16 cellular contexts compared by ENCODE assay signal in genomic region chr21:45418301-45419071, GRCh38. TPM values are rescaled to one million over a fixed set of nuclear protein-coding genes. Genes with fewer than 3 reads are reported as not detected.
DNase-seq lines count a peak whose midpoint lies in the region; ATAC-seq and TF ChIP-seq lines count a peak whose summit lies in the region.
"Had no signal": no experiment of that assay in that cellular context is flagged by ENCODE, and none has a peak within 500 bp of the region (broad histone marks: within the 10 kb centered on the region; RNA-seq: fewer than 3 reads in every experiment).

No MANE protein-coding gene starts in this region.

- peaks cover 15% of the 10 kb centered on the region for H3K79me1 ChIP-seq in mesendoderm (ENCODE audit: low read length)

- no peak overlapping the region for H2AK5ac ChIP-seq in mesendoderm (ENCODE audit: low read length)

- H3K4me1 ChIP-seq in RWPE2 (ENCODE audit: insufficient read depth, poor library complexity, severe bottlenecking) (no peaks in the 10 kb centered on the region), esophagus squamous epithelium (peaks cover 20 to 56% (median 20%) of the 10 kb centered on the region in 3 donors), mesendoderm (ENCODE audit: control insufficient read depth, low read depth, low read length) (no peaks in the 10 kb centered on the region), spleen (peaks cover 0 to 40% (median 13%) of the 10 kb centered on the region in 6 donors)
- H3K4me1 ChIP-seq: foreskin keratinocyte had no signal

- H3K36me3 ChIP-seq in RWPE2 (ENCODE audit: low read depth): no peaks in the 10 kb centered on the region
- H3K36me3 ChIP-seq in esophagus squamous epithelium: no peaks in the 10 kb centered on the region
- peaks cover 3% of the 10 kb centered on the region for H3K36me3 ChIP-seq in mesendoderm (ENCODE audit: control insufficient read depth, insufficient read depth, low read length)
- H3K36me3 ChIP-seq in spleen: no peaks in the 10 kb centered on the region

- no peak overlapping the region for H3K23ac ChIP-seq in mesendoderm (ENCODE audit: low read length)

- no peak overlapping the region for H2BK15ac ChIP-seq in mesendoderm (replicated peaks; ENCODE audit: low read depth)

- H3K9ac ChIP-seq in mesendoderm (ENCODE audit: low read length): no peak overlapping the region

- no peak overlapping the region for H3K4me3 ChIP-seq in RWPE2 (ENCODE audit: severe bottlenecking)
- H3K4me3 ChIP-seq in esophagus squamous epithelium: no peak overlapping the region
- H3K4me3 ChIP-seq in mesendoderm (ENCODE audit: low read length): no peak overlapping the region
- H3K4me3 ChIP-seq in spleen: no peak overlapping the region
- H3K4me3 ChIP-seq: GM12878 had no signal

- no peak overlapping the region for H2BK120ac ChIP-seq in mesendoderm (ENCODE audit: low read depth, low read length)

- intact Hi-C loops in esophagus squamous epithelium (cut with DNase I): no loop called here
- intact Hi-C loops in spleen (cut with DNase I; ENCODE audit: low total_unique reads): no loop called here

- WGBS in esophagus squamous epithelium, 2 donors: 86 to 89% methylated on average over 12 to 14 of the region's 34 CpGs
- WGBS in mesendoderm (ENCODE audit: extremely low coverage, insufficient coverage, low lambda C conversion rate): no CpG with 5 or more reads among the region's 34 CpGs
- WGBS in spleen, 5 donors: 75 to 79% (median 78%) methylated on average over 26 to 34 of the region's 34 CpGs

- TF ChIP-seq POLR2A in esophagus squamous epithelium (IDR thresholded peaks at IDR 0.05) (no peak), spleen (IDR thresholded peaks at IDR 0.05) (no peak)

- no peak overlapping the region for H4K8ac ChIP-seq in mesendoderm (ENCODE audit: low read depth, low read length)

- no peak overlapping the region for H2BK5ac ChIP-seq in mesendoderm (ENCODE audit: low read length)

- H3K27ac ChIP-seq in RWPE2 (ENCODE audit: poor library complexity, severe bottlenecking): no peak overlapping the region
- peak overlapping the region in 3 of 4 donors; percentile 14 to 61 (median 29) for H3K27ac ChIP-seq in esophagus squamous epithelium
- H3K27ac ChIP-seq in mesendoderm (ENCODE audit: low read depth, low read length): no peak overlapping the region
- no peak overlapping the region for H3K27ac ChIP-seq in spleen
- H3K27ac ChIP-seq: foreskin keratinocyte had no signal

- peak overlapping the region; percentile 15 for H3K56ac ChIP-seq in mesendoderm (ENCODE audit: low read length)

- H3K4me2 ChIP-seq in mesendoderm (ENCODE audit: low read length): no peak overlapping the region

- H3K27me3 ChIP-seq in RWPE2 (ENCODE audit: insufficient read depth, poor library complexity, severe bottlenecking) (no peaks in the 10 kb centered on the region), esophagus squamous epithelium (peaks cover 0 to 6% (median 0%) of the 10 kb centered on the region in 4 donors), mesendoderm (ENCODE audit: insufficient read depth, low read length, poor library complexity) (no peaks in the 10 kb centered on the region), spleen (replicated peaks in 1 of 7) (peaks cover 0 to 5% (median 0%) of the 10 kb centered on the region in 7 donors)
- H3K27me3 ChIP-seq: foreskin keratinocyte had no signal

- ATAC-seq in RWPE2 (ENCODE audit: low read depth) (no peak), GM21515 (IDR thresholded peaks at IDR 0.05; ENCODE audit: unreplicated experiment) (no peak)
- ATAC-seq: foreskin keratinocyte, GM12878 had no signal

- H3K9me3 ChIP-seq in RWPE2 (ENCODE audit: severe bottlenecking) (no peaks in the 10 kb centered on the region), esophagus squamous epithelium (no peaks in the 10 kb centered on the region), spleen (no peaks in the 10 kb centered on the region)

- no peak overlapping the region for H4K5ac ChIP-seq in mesendoderm (ENCODE audit: low read length)

- H3K79me2 ChIP-seq in mesendoderm (ENCODE audit: control insufficient read depth, insufficient read depth, low read length): peaks cover 95% of the 10 kb centered on the region

- peak; percentile 56 for DNase-seq in RWPE2 (ENCODE audit: low spot score)
- DNase-seq in esophagus squamous epithelium (lab: John Stamatoyannopoulos, UW): no peak
- DNase-seq in mesendoderm: no peak
- DNase-seq in spleen: peak; percentile 59
- DNase-seq in NCI-H146 (lab: John Stamatoyannopoulos, UW): no peak
- DNase-seq in activated CD8-positive, alpha-beta memory T cell treated with anti-CD3 and anti-CD28 coated beads, Interleukin-2, amount 50 U/mL, for 48 hours: no peak
- DNase-seq: activated gamma-delta T cell; amygdala; foreskin keratinocyte; naive B cell; NCI-H2029; NCI-H510A; stimulated activated CD4-positive, alpha-beta T cell treated with anti-CD3 and anti-CD28 coated beads, Interleukin-2, amount 100 ng/mL, for 48 hours; T-helper 9 cell had no signal

- no peak overlapping the region for H3K18ac ChIP-seq in mesendoderm (ENCODE audit: low read length)

- H3K4ac ChIP-seq in mesendoderm (ENCODE audit: low read depth, low read length): no peak overlapping the region

- no peak for TF ChIP-seq CTCF in RWPE2 (IDR thresholded peaks at IDR 0.05; ENCODE audit: poor library complexity, severe bottlenecking)
- TF ChIP-seq CTCF in esophagus squamous epithelium (IDR thresholded peaks at IDR 0.05): no peak
- no peak for TF ChIP-seq CTCF in spleen (IDR thresholded peaks at IDR 0.05 in 8 of 11, conservative IDR thresholded peaks at IDR 0.05 in 3 of 11)

RNA-seq across cellular contexts. Expression of gene COL18A1, which starts 13.5 kb away (rescaled TPM):
- 10 to 100 TPM; 38.9 to 69.0 (median 52.5) TPM for total RNA-seq in esophagus squamous epithelium
- polyA plus RNA-seq in mesendoderm (2013, experiment 1 of 2): 84.0 TPM
- 85.5 TPM for polyA plus RNA-seq in mesendoderm (2013, experiment 2 of 2)
- 100 to 1,000 TPM in 3 of 7 donors, 10 to 100 TPM in 4; 71.8 to 208 (median 99.6) TPM for total RNA-seq in spleen
- polyA plus RNA-seq in spleen: 10 to 100 TPM; 35.0 to 66.9 (median 60.0) TPM

Comparison
In these comparisons a context has a peak if more than half of its experiments do, and no peak if none do; other contexts are left out.
1. DNase-seq: peak in RWPE2 (single experiment) and spleen (single experiment); none in esophagus squamous epithelium (single experiment), mesendoderm (single experiment), NCI-H146 (single experiment) and activated CD8-positive, alpha-beta memory T cell treated with anti-CD3 and anti-CD28 coated beads, Interleukin-2, amount 50 U/mL, for 48 hours (single experiment).
2. H3K27ac ChIP-seq: peak in esophagus squamous epithelium (3 of 4); none in RWPE2 (single experiment), mesendoderm (single experiment) and spleen (0 of 8).